16 cellular contexts compared by ENCODE assay signal in the genomic region with DNA sequence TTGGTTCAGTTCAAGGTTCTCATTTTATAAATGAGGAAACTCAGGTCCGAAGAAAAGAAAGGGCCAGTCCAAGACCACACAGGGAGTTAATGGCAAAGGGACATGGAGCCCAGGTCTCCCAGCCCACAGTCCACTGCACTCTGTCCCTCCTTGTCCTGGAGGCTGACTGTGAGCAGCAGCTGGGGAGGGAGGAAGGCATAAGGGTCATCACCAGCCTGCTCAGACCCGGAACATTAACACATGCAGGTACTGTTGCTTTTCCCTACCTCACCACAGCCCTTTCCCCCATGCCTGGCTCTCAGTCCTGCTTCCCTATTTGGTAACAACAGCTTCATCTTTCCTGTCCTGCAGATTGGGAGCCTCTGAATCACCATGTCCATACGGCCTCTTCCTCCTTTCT. TPM values are rescaled to one million over a fixed set of nuclear protein-coding genes. Genes with fewer than 3 reads are reported as not detected.
DNase-seq lines count a peak whose midpoint lies in the region; FAIRE-seq and TF ChIP-seq lines count a peak whose summit lies in the region.
"Had no signal": no experiment of that assay in that cellular context is flagged by ENCODE, and none has a peak within 500 bp of the region (broad histone marks: within the 10 kb centered on the region; RNA-seq: fewer than 3 reads in every experiment).

No MANE protein-coding gene starts in this region.

- peaks cover 13% of the 10 kb centered on the region for H3K27me3 Mint-ChIP-seq in activated T-helper 1 cell treated with anti-CD3 and anti-CD28 coated beads, Interleukin-12 subunit alpha, Interleukin-12 subunit beta, Interleukin-2, Interleukin-4 antibody, amounts not matched to agents 30 ng/mL and 10 ng/mL and 1 ng/mL, durations not matched to agents 14 hours and 24 hours and 36 hours (ENCODE audit: insufficient read depth)
- H3K27me3 Mint-ChIP-seq: effector memory CD8-positive, alpha-beta T cell had no signal

- H4K20me1 ChIP-seq in keratinocyte (ENCODE audit: control insufficient read depth, extremely low read depth, insufficient read depth, low read length), result no peaks in the 10 kb centered on the region

- H3K27me3 ChIP-seq in keratinocyte (ENCODE audit: control insufficient read depth, extremely low read depth, insufficient read depth, low read length) (no peaks in the 10 kb centered on the region), skeletal muscle tissue (ENCODE audit: control insufficient read depth in 3 of 3, insufficient read depth in 3 of 3, low read length in 3 of 3) (no peaks in the 10 kb centered on the region)

- no peak for TF ChIP-seq CTCF in keratinocyte (optimal IDR thresholded peaks at IDR 0.05 in 1 of 3, IDR thresholded peaks at IDR 0.05 in 1 of 3, conservative IDR thresholded peaks at IDR 0.05 in 1 of 3; ENCODE audit: extremely low read depth in 1 of 3, insufficient read depth in 2 of 3, low read length in 3 of 3)

- H3K9ac ChIP-seq in keratinocyte (ENCODE audit: control insufficient read depth, extremely low read depth, insufficient read depth, low read length) (no peak overlapping the region), skeletal muscle tissue (ENCODE audit: low read depth in 1 of 3, low read length in 3 of 3) (peak overlapping the region in 2 of 3 donors; percentile 28 to 61)

- intact Hi-C loops in activated T-helper 1 cell treated with anti-CD3 and anti-CD28 coated beads, Interleukin-12 subunit alpha, Interleukin-12 subunit beta, Interleukin-2, Interleukin-4 antibody, amounts not matched to agents 30 ng/mL and 10 ng/mL and 1 ng/mL, durations not matched to agents 14 hours and 24 hours and 36 hours (cut with micrococcal nuclease), result no loop called here

- no peak overlapping the region for H2AFZ ChIP-seq in keratinocyte (ENCODE audit: control insufficient read depth, low read length)

- peak overlapping the region; percentile 8 for H3K27ac Mint-ChIP-seq in activated T-helper 1 cell treated with anti-CD3 and anti-CD28 coated beads, Interleukin-12 subunit alpha, Interleukin-12 subunit beta, Interleukin-2, Interleukin-4 antibody, amounts not matched to agents 30 ng/mL and 10 ng/mL and 1 ng/mL, durations not matched to agents 14 hours and 24 hours and 36 hours
- H3K27ac Mint-ChIP-seq: effector memory CD8-positive, alpha-beta T cell; nephron had no signal

- peak overlapping the region; percentile 94 for H3K27ac ChIP-seq in keratinocyte (ENCODE audit: control insufficient read depth, insufficient read depth, low read length)
- peak overlapping the region; percentile 87 for H3K27ac ChIP-seq in skeletal muscle tissue (ENCODE audit: low read depth, low read length)

- H3K9me1 ChIP-seq in keratinocyte (ENCODE audit: control insufficient read depth, extremely low read depth, insufficient read depth, low read length), result no peaks in the 10 kb centered on the region

- H3K9me3 ChIP-seq in keratinocyte (ENCODE audit: control insufficient read depth, low read depth, low read length) (no peaks in the 10 kb centered on the region), skeletal muscle tissue (ENCODE audit: control insufficient read depth in 3 of 3, low read length in 3 of 3) (no peaks in the 10 kb centered on the region)

- H3K4me1 ChIP-seq in keratinocyte (ENCODE audit: control insufficient read depth, extremely low read depth, insufficient read depth, low read length), result peaks cover 39% of the 10 kb centered on the region
- peaks cover 82 to 85% (median 85%) of the 10 kb centered on the region in 3 donors for H3K4me1 ChIP-seq in skeletal muscle tissue (ENCODE audit: control insufficient read depth in 3 of 3, insufficient read depth in 3 of 3, low read length in 3 of 3)

- H3K9me3 Mint-ChIP-seq in activated T-helper 1 cell treated with anti-CD3 and anti-CD28 coated beads, Interleukin-12 subunit alpha, Interleukin-12 subunit beta, Interleukin-2, Interleukin-4 antibody, amounts not matched to agents 30 ng/mL and 10 ng/mL and 1 ng/mL, durations not matched to agents 14 hours and 24 hours and 36 hours, result no peaks in the 10 kb centered on the region
- H3K9me3 Mint-ChIP-seq: activated T-cell treated with anti-CD3 and anti-CD28 coated beads, Interleukin-2, amount 50 U/mL, for 4 hours; effector memory CD8-positive, alpha-beta T cell; nephron had no signal

- H3K36me3 ChIP-seq in keratinocyte (ENCODE audit: control insufficient read depth in 2 of 2, extremely low read depth in 1 of 2, insufficient read depth in 2 of 2, low read length in 2 of 2), result peaks cover 17 to 24% of the 10 kb centered on the region in 2 experiments
- H3K36me3 ChIP-seq in skeletal muscle tissue (ENCODE audit: control insufficient read depth in 3 of 3, insufficient read depth in 3 of 3, low read length in 3 of 3), result peaks cover 32 to 43% (median 33%) of the 10 kb centered on the region in 3 donors

- dilution Hi-C loops in keratinocyte (cut with MboI; ENCODE audit: extremely low pct_ligation_motif_present, low sequenced_read_pairs), result no loop called here

- H3K4me3 ChIP-seq in keratinocyte (ENCODE audit: control insufficient read depth in 2 of 3, extremely low read depth in 1 of 3, insufficient read depth in 2 of 3, low read depth in 1 of 3, low read length in 3 of 3) (no peak overlapping the region), skeletal muscle tissue (ENCODE audit: low read length in 3 of 3) (peak overlapping the region; percentile 41 to 91 (median 82))

- H3K4me2 ChIP-seq in keratinocyte (ENCODE audit: control insufficient read depth, extremely low read depth, insufficient read depth, low read depth, low read length), result peak overlapping the region; percentile 51

- H3K36me3 Mint-ChIP-seq in activated T-helper 1 cell treated with anti-CD3 and anti-CD28 coated beads, Interleukin-12 subunit alpha, Interleukin-12 subunit beta, Interleukin-2, Interleukin-4 antibody, amounts not matched to agents 30 ng/mL and 10 ng/mL and 1 ng/mL, durations not matched to agents 14 hours and 24 hours and 36 hours (ENCODE audit: low read depth), result peaks cover 44% of the 10 kb centered on the region

- H3K79me2 ChIP-seq in keratinocyte (ENCODE audit: control insufficient read depth, insufficient read depth, low read length), result no peaks in the 10 kb centered on the region

- H3K4me3 Mint-ChIP-seq in activated T-helper 1 cell treated with anti-CD3 and anti-CD28 coated beads, Interleukin-12 subunit alpha, Interleukin-12 subunit beta, Interleukin-2, Interleukin-4 antibody, amounts not matched to agents 30 ng/mL and 10 ng/mL and 1 ng/mL, durations not matched to agents 14 hours and 24 hours and 36 hours, result no peak overlapping the region
- H3K4me3 Mint-ChIP-seq: activated T-cell treated with anti-CD3 and anti-CD28 coated beads, Interleukin-2, amount 50 U/mL, for 4 hours; effector memory CD8-positive, alpha-beta T cell had no signal

- H3K4me1 Mint-ChIP-seq in activated T-helper 1 cell treated with anti-CD3 and anti-CD28 coated beads, Interleukin-12 subunit alpha, Interleukin-12 subunit beta, Interleukin-2, Interleukin-4 antibody, amounts not matched to agents 30 ng/mL and 10 ng/mL and 1 ng/mL, durations not matched to agents 14 hours and 24 hours and 36 hours (ENCODE audit: low read depth), result peaks cover 9% of the 10 kb centered on the region

- DNase-seq in CD1c-positive myeloid dendritic cell (ENCODE audit: extremely low spot score) (peak; percentile 48), keratinocyte (ENCODE audit: low read depth, low spot score) (no peak), HuH-7 (ENCODE audit: low spot score) (no peak), HK-2 (ENCODE audit: unreplicated experiment) (no peak), AG08395 (ENCODE audit: low spot score) (no peak)
- DNase-seq in activated T-helper 1 cell treated with anti-CD3 and anti-CD28 coated beads, Interleukin-12 subunit alpha, Interleukin-12 subunit beta, Interleukin-2, Interleukin-4 antibody, amounts not matched to agents 30 ng/mL and 10 ng/mL and 1 ng/mL, durations not matched to agents 14 hours and 24 hours and 36 hours (ENCODE audit: low spot score), result no peak
- no peak for DNase-seq in activated naive CD4-positive, alpha-beta T cell treated with Interleukin-2 at 50 U/mL for 16 hours
- DNase-seq: activated T-cell treated with anti-CD3 and anti-CD28 coated beads, Interleukin-2, amount 50 U/mL, for 4 hours; anterior cingulate cortex; effector memory CD8-positive, alpha-beta T cell; Karpas-422; NCI-H187; T-helper 1 cell had no signal

- FAIRE-seq in keratinocyte (lab: Jason Lieb, UNC), result peak; percentile 66
- FAIRE-seq: islet of Langerhans had no signal

RNA-seq across cellular contexts. Expression of a gene that starts 4.0 kb away (rescaled TPM):
- not detected in 2 replicates for total RNA-seq in activated T-helper 1 cell treated with anti-CD3 and anti-CD28 coated beads, Interleukin-12 subunit alpha, Interleukin-12 subunit beta, Interleukin-2, Interleukin-4 antibody, amounts not matched to agents 30 ng/mL and 10 ng/mL and 1 ng/mL, durations not matched to agents 14 hours and 24 hours and 36 hours
- polyA plus RNA-seq in keratinocyte, result 116 to 139 TPM (median 120 TPM) in 3 replicates
- polyA plus RNA-seq in keratinocyte (2011; ENCODE audit: low read depth), result 13.2 TPM
- polyA plus RNA-seq in keratinocyte (2011; cell fraction: cytosol; rRNA removed), result 136 and 153 TPM in 2 replicates
- 50.9 and 59.3 TPM in 2 replicates for polyA plus RNA-seq in keratinocyte (2011; cell fraction: nucleus; rRNA removed)
- polyA plus RNA-seq in keratinocyte (2012; ENCODE audit: low replicate concordance), result 55.1 and 80.1 TPM in 2 replicates
- 81.1 to 249 TPM (median 142 TPM) in 3 replicates for polyA minus RNA-seq in keratinocyte
- 69.8 TPM for polyA minus RNA-seq in keratinocyte (2011; cell fraction: cytosol; rRNA and poly(A)+ RNA removed)
- 22.4 and 33.4 TPM in 2 replicates for polyA minus RNA-seq in keratinocyte (2011; cell fraction: nucleus; rRNA and poly(A)+ RNA removed)
- 33.4 TPM for total RNA-seq in skeletal muscle tissue

RNA-seq across cellular contexts. Expression of a gene that starts 56.4 kb away (rescaled TPM):
- 287 and 304 TPM in 2 replicates for total RNA-seq in activated T-helper 1 cell treated with anti-CD3 and anti-CD28 coated beads, Interleukin-12 subunit alpha, Interleukin-12 subunit beta, Interleukin-2, Interleukin-4 antibody, amounts not matched to agents 30 ng/mL and 10 ng/mL and 1 ng/mL, durations not matched to agents 14 hours and 24 hours and 36 hours
- polyA plus RNA-seq in keratinocyte, result 43.4 to 98.3 TPM (median 47.9 TPM) in 3 replicates
- polyA plus RNA-seq in keratinocyte (2011; ENCODE audit: low read depth), result 188 TPM
- polyA plus RNA-seq in keratinocyte (2011; cell fraction: cytosol; rRNA removed), result 71.4 and 109 TPM in 2 replicates
- 67.6 and 70.0 TPM in 2 replicates for polyA plus RNA-seq in keratinocyte (2011; cell fraction: nucleus; rRNA removed)
- polyA plus RNA-seq in keratinocyte (2012; ENCODE audit: low replicate concordance), result 63.7 and 120 TPM in 2 replicates
- polyA minus RNA-seq in keratinocyte, result 82.8 to 116 TPM (median 88.8 TPM) in 3 replicates
- 146 TPM for polyA minus RNA-seq in keratinocyte (2011; cell fraction: cytosol; rRNA and poly(A)+ RNA removed)
- polyA minus RNA-seq in keratinocyte (2011; cell fraction: nucleus; rRNA and poly(A)+ RNA removed), result 54.0 and 61.1 TPM in 2 replicates
- total RNA-seq in skeletal muscle tissue, result 42.8 TPM

Comparison
In these comparisons a context has a peak if more than half of its experiments do, and no peak if none do; other contexts are left out.
1. H3K4me3 ChIP-seq: peak in skeletal muscle tissue (3 of 3); none in keratinocyte (0 of 3).
2. RNA of a gene that starts 4.0 kb away (total RNA-seq): 33.4 TPM in skeletal muscle tissue (single experiment); not detected in activated T-helper 1 cell treated with anti-CD3 and anti-CD28 coated beads, Interleukin-12 subunit alpha, Interleukin-12 subunit beta, Interleukin-2, Interleukin-4 antibody, amounts not matched to agents 30 ng/mL and 10 ng/mL and 1 ng/mL, durations not matched to agents 14 hours and 24 hours and 36 hours; every median in the first group is over 10 times any median in the second.